ENCODE assay signal across 10 cellular contexts in the genomic region with DNA sequence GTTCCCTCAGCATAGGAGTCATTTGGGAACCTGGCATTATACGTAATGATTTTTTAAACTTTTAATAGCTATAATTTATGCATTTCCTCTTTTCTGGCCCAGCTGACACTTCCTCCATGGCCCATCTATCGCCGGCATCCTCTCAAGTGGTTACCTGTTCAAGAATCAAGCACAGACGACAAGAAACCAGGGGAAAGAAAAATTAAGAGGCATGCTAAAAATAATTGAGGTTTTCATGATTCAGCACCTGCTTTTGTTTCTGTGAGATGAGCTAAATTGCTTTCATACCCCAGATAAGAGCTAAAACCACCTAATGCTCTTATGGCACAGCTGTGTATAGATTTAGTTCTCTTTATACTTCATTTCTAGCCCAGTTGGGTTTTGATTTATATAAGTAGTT. TPM values are rescaled to one million over a fixed set of nuclear protein-coding genes. Genes with fewer than 3 reads are reported as not detected.
DNase-seq lines count a peak whose midpoint lies in the region; ATAC-seq and TF ChIP-seq lines count a peak whose summit lies in the region.
"Had no signal": no experiment of that assay in that cellular context is flagged by ENCODE, and none has a peak within 500 bp of the region (broad histone marks: within the 10 kb centered on the region; RNA-seq: fewer than 3 reads in every experiment).

No MANE protein-coding gene starts in this region.

- H3K9me3 ChIP-seq in SK-N-MC (ENCODE audit: low read depth, low read length): no peaks in the 10 kb centered on the region
- H3K9me3 ChIP-seq: prostate gland had no signal

- no peak overlapping the region for H3K27ac ChIP-seq in SK-N-MC
- H3K27ac ChIP-seq: prostate gland had no signal

- H3K27ac Mint-ChIP-seq in activated CD8-positive, alpha-beta memory T cell treated with anti-CD3 and anti-CD28 coated beads, Interleukin-2, amount 10 ng/mL, durations not matched to agents 7 days and 5 days: peak overlapping the region; percentile 67
- H3K27ac Mint-ChIP-seq in stimulated activated memory B cell treated with anti-CD40 and anti-IgM and Interleukin-4, amounts not matched to agents 10 μg/mL and 1 μg/mL and 100 μg/mL, for 72 hours: peak overlapping the region; percentile 96

- ATAC-seq in activated CD8-positive, alpha-beta memory T cell treated with anti-CD3 and anti-CD28 coated beads, Interleukin-2, amount 10 ng/mL, durations not matched to agents 7 days and 5 days: no peak
- ATAC-seq in stimulated activated memory B cell treated with anti-CD40 and anti-IgM and Interleukin-4, amounts not matched to agents 10 μg/mL and 1 μg/mL and 100 μg/mL, for 72 hours: no peak
- no peak for ATAC-seq in HG03039 (IDR thresholded peaks at IDR 0.05; ENCODE audit: unreplicated experiment)

- CTCF ChIA-PET in activated CD8-positive, alpha-beta memory T cell treated with anti-CD3 and anti-CD28 coated beads, Interleukin-2, amount 10 ng/mL, durations not matched to agents 7 days and 5 days (lab: Charles Lee): interaction anchor here (2.1 kb wide), 1 partner anchor 13 kb away, joined by 9 read pairs; no protein-coding TSS in a partner anchor

- no peak overlapping the region for H3K9ac ChIP-seq in SK-N-MC (ENCODE audit: insufficient read length)

- DNase-seq in activated CD8-positive, alpha-beta memory T cell treated with anti-CD3 and anti-CD28 coated beads, Interleukin-2, amount 10 ng/mL, durations not matched to agents 7 days and 5 days: no peak
- DNase-seq in activated CD8-positive, alpha-beta memory T cell treated with anti-CD3 and anti-CD28 coated beads, Interleukin-2, amount 50 U/mL, for 48 hours: no peak
- DNase-seq in SK-N-MC (ENCODE audit: low read depth, low spot score): no peak
- no peak for DNase-seq in fibroblast of villous mesenchyme (ENCODE audit: low read depth)
- no peak for DNase-seq in stimulated activated CD4-positive, alpha-beta T cell treated with anti-CD3 and anti-CD28 coated beads, Interleukin-4, amount 100 ng/mL, for 24 hours
- no peak for DNase-seq in GDM1 (lab: John Stamatoyannopoulos, UW)
- DNase-seq: NCI-H526 treated with DMSO at 0.1 percent for 48 hours had no signal

- H3K9me3 Mint-ChIP-seq in activated CD8-positive, alpha-beta memory T cell treated with anti-CD3 and anti-CD28 coated beads, Interleukin-2, amount 10 ng/mL, durations not matched to agents 7 days and 5 days (ENCODE audit: low read depth): no peaks in the 10 kb centered on the region
- H3K9me3 Mint-ChIP-seq in stimulated activated memory B cell treated with anti-CD40 and anti-IgM and Interleukin-4, amounts not matched to agents 10 μg/mL and 1 μg/mL and 100 μg/mL, for 72 hours: no peaks in the 10 kb centered on the region

- no peaks in the 10 kb centered on the region for H3K27me3 Mint-ChIP-seq in activated CD8-positive, alpha-beta memory T cell treated with anti-CD3 and anti-CD28 coated beads, Interleukin-2, amount 10 ng/mL, durations not matched to agents 7 days and 5 days
- no peaks in the 10 kb centered on the region for H3K27me3 Mint-ChIP-seq in stimulated activated memory B cell treated with anti-CD40 and anti-IgM and Interleukin-4, amounts not matched to agents 10 μg/mL and 1 μg/mL and 100 μg/mL, for 72 hours

- TF ChIP-seq CTCF in fibroblast of villous mesenchyme (IDR thresholded peaks at IDR 0.05; ENCODE audit: insufficient read depth, low read depth, low read length): no peak

- peak overlapping the region; percentile 85; the same call in 1 of the 2 replicates for H3K4me3 ChIP-seq in SK-N-MC
- peak overlapping the region; percentile 94 for H3K4me3 ChIP-seq in fibroblast of villous mesenchyme (ENCODE audit: low read depth, low read length)

- H3K36me3 ChIP-seq in SK-N-MC (ENCODE audit: insufficient read depth, low read length): peaks cover 12% of the 10 kb centered on the region
- H3K36me3 ChIP-seq: prostate gland had no signal

- H3K4me1 Mint-ChIP-seq in activated CD8-positive, alpha-beta memory T cell treated with anti-CD3 and anti-CD28 coated beads, Interleukin-2, amount 10 ng/mL, durations not matched to agents 7 days and 5 days: peaks cover 34% of the 10 kb centered on the region
- peaks cover 36% of the 10 kb centered on the region for H3K4me1 Mint-ChIP-seq in stimulated activated memory B cell treated with anti-CD40 and anti-IgM and Interleukin-4, amounts not matched to agents 10 μg/mL and 1 μg/mL and 100 μg/mL, for 72 hours

- peaks cover 17% of the 10 kb centered on the region for H3K36me3 Mint-ChIP-seq in activated CD8-positive, alpha-beta memory T cell treated with anti-CD3 and anti-CD28 coated beads, Interleukin-2, amount 10 ng/mL, durations not matched to agents 7 days and 5 days
- H3K36me3 Mint-ChIP-seq in stimulated activated memory B cell treated with anti-CD40 and anti-IgM and Interleukin-4, amounts not matched to agents 10 μg/mL and 1 μg/mL and 100 μg/mL, for 72 hours: peaks cover 17% of the 10 kb centered on the region

- H3K4me3 Mint-ChIP-seq in activated CD8-positive, alpha-beta memory T cell treated with anti-CD3 and anti-CD28 coated beads, Interleukin-2, amount 10 ng/mL, durations not matched to agents 7 days and 5 days: peak overlapping the region; percentile 95
- H3K4me3 Mint-ChIP-seq in stimulated activated memory B cell treated with anti-CD40 and anti-IgM and Interleukin-4, amounts not matched to agents 10 μg/mL and 1 μg/mL and 100 μg/mL, for 72 hours: peak overlapping the region; percentile 99

RNA-seq across cellular contexts. Expression of a gene that starts 1.7 kb away (rescaled TPM):
- 100 to 1,000 TPM in 1 of 2 experiments, 10 to 100 TPM in 1; 87.3 to 106 TPM for total RNA-seq in activated CD8-positive, alpha-beta memory T cell treated with anti-CD3 and anti-CD28 coated beads, Interleukin-2, amount 10 ng/mL, durations not matched to agents 7 days and 5 days
- 66.9 and 77.0 TPM in 2 replicates for total RNA-seq in fibroblast of villous mesenchyme

RNA-seq across cellular contexts. Expression of a gene that starts 2.0 kb away (rescaled TPM):
- 10 to 100 TPM; 37.0 to 46.3 TPM for total RNA-seq in activated CD8-positive, alpha-beta memory T cell treated with anti-CD3 and anti-CD28 coated beads, Interleukin-2, amount 10 ng/mL, durations not matched to agents 7 days and 5 days
- total RNA-seq in fibroblast of villous mesenchyme: 84.1 and 108 TPM in 2 replicates

RNA-seq across cellular contexts. Expression of a gene that starts 21.8 kb away (rescaled TPM):
- total RNA-seq in activated CD8-positive, alpha-beta memory T cell treated with anti-CD3 and anti-CD28 coated beads, Interleukin-2, amount 10 ng/mL, durations not matched to agents 7 days and 5 days: 100 to 1,000 TPM in 1 of 2 experiments, 10 to 100 TPM in 1; 86.8 to 116 TPM
- total RNA-seq in fibroblast of villous mesenchyme: 114 and 130 TPM in 2 replicates

RNA-seq across cellular contexts. Expression of a gene that starts 21.9 kb away (rescaled TPM):
- total RNA-seq in activated CD8-positive, alpha-beta memory T cell treated with anti-CD3 and anti-CD28 coated beads, Interleukin-2, amount 10 ng/mL, durations not matched to agents 7 days and 5 days: 10 to 100 TPM; 69.7 to 73.3 TPM
- 74.3 and 87.6 TPM in 2 replicates for total RNA-seq in fibroblast of villous mesenchyme
